Comparison of ENCODE assay signal across 9 cellular contexts in the genomic region with DNA sequence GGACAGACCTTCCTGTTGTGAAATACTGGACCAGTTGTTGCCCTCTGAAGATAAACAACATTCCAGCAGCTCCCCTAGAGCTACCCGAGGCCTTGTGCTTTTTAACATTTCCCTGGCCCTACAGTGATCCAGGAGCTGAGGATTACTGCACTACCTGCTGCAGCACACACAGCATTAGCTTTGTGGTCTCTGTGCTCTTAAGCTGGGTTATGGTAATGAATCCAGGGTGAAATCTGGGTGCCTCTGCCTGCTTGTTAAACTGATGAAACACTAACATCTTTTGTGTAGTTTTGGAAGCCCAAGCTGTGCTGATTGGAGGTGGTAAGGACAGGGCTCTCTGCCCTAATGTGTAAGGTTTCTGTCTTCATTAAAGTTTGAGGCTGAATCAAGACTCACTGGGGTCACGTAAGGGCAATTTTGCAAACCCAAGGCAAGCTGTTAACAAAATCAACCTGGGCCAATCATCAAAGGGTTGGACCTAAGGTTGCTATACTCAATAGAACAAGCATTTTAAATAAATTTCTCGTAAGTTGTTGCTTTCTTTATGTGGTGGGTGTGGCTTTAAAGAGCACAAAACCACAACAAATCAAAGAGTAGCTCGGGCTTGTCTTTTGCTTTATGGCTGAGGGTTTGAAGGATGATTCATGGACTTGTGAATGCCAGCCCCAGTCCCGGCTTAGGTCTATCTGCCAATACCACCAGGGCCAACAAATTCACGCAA.
DNase-seq lines count a peak whose midpoint lies in the region; ATAC-seq and TF ChIP-seq lines count a peak whose summit lies in the region.
"Had no signal": no experiment of that assay in that cellular context is flagged by ENCODE, and none has a peak within 500 bp of the region (broad histone marks: within the 10 kb centered on the region; RNA-seq: fewer than 3 reads in every experiment).

No MANE protein-coding gene starts in this region.

- no peak overlapping the region for H3K14ac ChIP-seq in H9 (ENCODE audit: insufficient read depth, low read length)

- H3K79me1 ChIP-seq in H9 (ENCODE audit: insufficient read depth, low read depth, low read length, poor library complexity, severe bottlenecking), result no peaks in the 10 kb centered on the region

- no peak overlapping the region for H3T11ph ChIP-seq in H9 (ENCODE audit: low read length)

- no peak overlapping the region for H3K27ac ChIP-seq in H9 (ENCODE audit: insufficient read length, low read depth, low read length)
- peak overlapping the region; percentile 4 for H3K27ac ChIP-seq in endodermal cell (ENCODE audit: low read depth, low read length)
- H3K27ac ChIP-seq in psoas muscle, result peak overlapping the region; percentile 92

- H3K23me2 ChIP-seq in H9 (ENCODE audit: insufficient read length, low read depth, low read length, poor library complexity, severe bottlenecking), result no peaks in the 10 kb centered on the region

- no peak overlapping the region for H3K4me3 Mint-ChIP-seq in H9
- H3K4me3 Mint-ChIP-seq in T-helper 1 cell treated with Interleukin-12 subunit alpha and Interleukin-12 subunit beta and Interleukin-4 antibody, amounts not matched to agents 30 μg/mL and 1 μg/mL, for 36 hours, result peak overlapping the region; percentile 63
- H3K4me3 Mint-ChIP-seq in endodermal cell, result no peak overlapping the region
- H3K4me3 Mint-ChIP-seq: memory B cell had no signal

- no peak overlapping the region for H3K4me3 ChIP-seq in endodermal cell (ENCODE audit: low read length)
- H3K4me3 ChIP-seq in psoas muscle, result no peak overlapping the region

- H3K9ac ChIP-seq in H9 (ENCODE audit: extremely low read depth, insufficient read length, low read length), result no peak overlapping the region
- H3K9ac ChIP-seq in endodermal cell (ENCODE audit: extremely low read depth, low read length, poor library complexity, severe bottlenecking), result no peak overlapping the region

- H2BK12ac ChIP-seq in H9 (ENCODE audit: insufficient read length, low read depth, low read length), result no peak overlapping the region

- H4K91ac ChIP-seq in H9 (ENCODE audit: insufficient read length, low read depth, low read length), result no peak overlapping the region

- H3K27ac Mint-ChIP-seq in H9 (peak overlapping the region in 2 of 3 experiments; percentile 49 to 79; a peak in 3 of 7 replicates), endodermal cell (no peak overlapping the region)
- peak overlapping the region; percentile 89 for H3K27ac Mint-ChIP-seq in T-helper 1 cell treated with Interleukin-12 subunit alpha and Interleukin-12 subunit beta and Interleukin-4 antibody, amounts not matched to agents 30 μg/mL and 1 μg/mL, for 36 hours
- H3K27ac Mint-ChIP-seq: memory B cell had no signal

- no peak overlapping the region for H3K23ac ChIP-seq in H9 (ENCODE audit: insufficient read length, low read depth, low read length)

- no CpG with 5 or more reads among the region's 6 CpGs for WGBS in H9 (ENCODE audit: extremely low coverage, insufficient read length, low lambda C conversion rate)
- WGBS in endodermal cell (ENCODE audit: insufficient coverage in 1 of 2, insufficient read length in 1 of 2), 2 experiments, result 62 to 80% methylated on average over 2 to 6 of the region's 6 CpGs
- 28 to 40% (median 30%) methylated on average over 6 of the region's 6 CpGs for WGBS in psoas muscle, 3 donors

- H2AFZ ChIP-seq in H9 (ENCODE audit: low read length), result peak overlapping the region; percentile 74

- peak; percentile 30 for DNase-seq in H9
- DNase-seq in endodermal cell, result peak; percentile 64
- DNase-seq in psoas muscle, result no peak
- no peak for DNase-seq in DMS114 treated with DMSO at 0.1 percent for 48 hours (lab: John Stamatoyannopoulos, UW; ENCODE audit: unreplicated experiment)
- no peak for DNase-seq in NCI-H524 treated with DMSO at 0.1 percent for 48 hours (lab: John Stamatoyannopoulos, UW)
- no peak for DNase-seq in inferior parietal cortex (ENCODE audit: extremely low spot score)

- H3K36me3 Mint-ChIP-seq in H9 (ENCODE audit: insufficient read depth in 1 of 3, low read depth in 3 of 3) (no peaks in the 10 kb centered on the region), endodermal cell (ENCODE audit: low read depth) (no peaks in the 10 kb centered on the region)
- peaks cover 10% of the 10 kb centered on the region for H3K36me3 Mint-ChIP-seq in T-helper 1 cell treated with Interleukin-12 subunit alpha and Interleukin-12 subunit beta and Interleukin-4 antibody, amounts not matched to agents 30 μg/mL and 1 μg/mL, for 36 hours (ENCODE audit: low read depth)
- H3K36me3 Mint-ChIP-seq: memory B cell had no signal

- H2BK20ac ChIP-seq in H9 (ENCODE audit: low read depth, low read length, poor library complexity, severe bottlenecking), result no peak overlapping the region

- H3K4me1 ChIP-seq in H9 (ENCODE audit: insufficient read depth, low read length) (no peaks in the 10 kb centered on the region; the same call in 1 of the 2 replicates), endodermal cell (ENCODE audit: control insufficient read depth, insufficient read depth, low read length) (no peaks in the 10 kb centered on the region), psoas muscle (peaks cover 47% of the 10 kb centered on the region)

- no peak overlapping the region for H2BK15ac ChIP-seq in H9 (ENCODE audit: low read depth, low read length)

- H3K27me3 ChIP-seq in H9 (ENCODE audit: insufficient read depth, low read length) (no peaks in the 10 kb centered on the region), endodermal cell (ENCODE audit: control insufficient read depth, insufficient read depth, low read length, poor library complexity, severe bottlenecking) (no peaks in the 10 kb centered on the region), psoas muscle (ENCODE audit: insufficient read depth in 3 of 3, low read length in 2 of 3) (no peaks in the 10 kb centered on the region)

- peak overlapping the region; percentile 6 for H3K18ac ChIP-seq in H9 (ENCODE audit: insufficient read length, low read depth, low read length)

- H3K9me3 Mint-ChIP-seq in H9 (no peaks in the 10 kb centered on the region), endodermal cell (no peaks in the 10 kb centered on the region)
- H3K9me3 Mint-ChIP-seq in T-helper 1 cell treated with Interleukin-12 subunit alpha and Interleukin-12 subunit beta and Interleukin-4 antibody, amounts not matched to agents 30 μg/mL and 1 μg/mL, for 36 hours, result peaks cover 6% of the 10 kb centered on the region
- H3K9me3 Mint-ChIP-seq: memory B cell had no signal

- peak; percentile 89 to 94 (median 93) for ATAC-seq in psoas muscle
- no peak for ATAC-seq in GM19035 (IDR thresholded peaks at IDR 0.05; ENCODE audit: unreplicated experiment)

- no peak overlapping the region for H2BK120ac ChIP-seq in H9 (ENCODE audit: low read depth, low read length, poor library complexity, severe bottlenecking)

- H3K36me3 ChIP-seq in endodermal cell (ENCODE audit: control insufficient read depth, insufficient read depth, low read length) (no peaks in the 10 kb centered on the region), psoas muscle (ENCODE audit: insufficient read depth in 1 of 2, low read depth in 1 of 2) (no peaks in the 10 kb centered on the region)

- H3K79me2 ChIP-seq in H9 (ENCODE audit: insufficient read depth, low read length), result no peaks in the 10 kb centered on the region

- H2BK5ac ChIP-seq in H9 (ENCODE audit: insufficient read length, low read length), result no peak overlapping the region

- H3K9me3 ChIP-seq in H9 (ENCODE audit: control insufficient read depth, low read depth, low read length), result no peaks in the 10 kb centered on the region
- no peaks in the 10 kb centered on the region for H3K9me3 ChIP-seq in endodermal cell (ENCODE audit: control insufficient read depth, low read length)
- H3K9me3 ChIP-seq in psoas muscle, result no peaks in the 10 kb centered on the region

- H3K4me1 Mint-ChIP-seq in H9, result peaks cover 13 to 14% of the 10 kb centered on the region in 2 experiments
- H3K4me1 Mint-ChIP-seq in T-helper 1 cell treated with Interleukin-12 subunit alpha and Interleukin-12 subunit beta and Interleukin-4 antibody, amounts not matched to agents 30 μg/mL and 1 μg/mL, for 36 hours (ENCODE audit: low read depth), result peaks cover 30% of the 10 kb centered on the region
- H3K4me1 Mint-ChIP-seq in endodermal cell, result peaks cover 9% of the 10 kb centered on the region
- H3K4me1 Mint-ChIP-seq: memory B cell had no signal

- H4K5ac ChIP-seq in H9 (ENCODE audit: insufficient read length, low read depth, low read length), result no peak overlapping the region

- no peak overlapping the region for H4K8ac ChIP-seq in H9 (replicated peaks; ENCODE audit: insufficient read length, low read depth, low read length)

- H4K20me1 ChIP-seq in H9 (ENCODE audit: control insufficient read depth, insufficient read depth, insufficient read length), result no peaks in the 10 kb centered on the region

- TF ChIP-seq CTCF in H9 (conservative IDR thresholded peaks at IDR 0.05) (no peak), endodermal cell (conservative IDR thresholded peaks at IDR 0.05) (no peak), psoas muscle (IDR thresholded peaks at IDR 0.05) (no peak)

- H2AK5ac ChIP-seq in H9 (ENCODE audit: insufficient read length, low read length), result no peak overlapping the region

- intact Hi-C loops in psoas muscle (cut with DNase I), result no loop called here

- no peaks in the 10 kb centered on the region; the same call in 1 of the 2 replicates for H3K27me3 Mint-ChIP-seq in H9 (ENCODE audit: low read depth)
- H3K27me3 Mint-ChIP-seq in T-helper 1 cell treated with Interleukin-12 subunit alpha and Interleukin-12 subunit beta and Interleukin-4 antibody, amounts not matched to agents 30 μg/mL and 1 μg/mL, for 36 hours (ENCODE audit: low read depth), result no peaks in the 10 kb centered on the region
- peaks cover 9% of the 10 kb centered on the region for H3K27me3 Mint-ChIP-seq in endodermal cell (ENCODE audit: insufficient read depth)

- no peak overlapping the region for H3K4me2 ChIP-seq in H9 (ENCODE audit: insufficient read depth, insufficient read length, low read length)

- no peak overlapping the region for H3K4ac ChIP-seq in H9 (ENCODE audit: low read depth, low read length)

- no peak overlapping the region for H3K56ac ChIP-seq in H9 (ENCODE audit: insufficient read length, low read depth, low read length)

Comparison
In these comparisons a context has a peak if more than half of its experiments do, and no peak if none do; other contexts are left out.
1. DNase-seq: peak in H9 (single experiment) and endodermal cell (single experiment); none in psoas muscle (0 of 2), DMS114 treated with DMSO at 0.1 percent for 48 hours (single experiment), NCI-H524 treated with DMSO at 0.1 percent for 48 hours (single experiment) and inferior parietal cortex (single experiment).